In genomic region chr12:40105515-40106201, GRCh38 we compare ENCODE assay signal across 8 cellular contexts. TPM values are rescaled to one million over a fixed set of nuclear protein-coding genes. Genes with fewer than 3 reads are reported as not detected.
DNase-seq lines count a peak whose midpoint lies in the region; ATAC-seq, FAIRE-seq and TF ChIP-seq lines count a peak whose summit lies in the region.

SLC2A13 (minus strand) TSS chr12:40106081; CDS start chr12:40105808, 273 bp downstream.

- CTCF ChIA-PET in HCT116 (lab: Charles Lee): interaction anchor here (0.8 to 1.9 kb wide), 2 partner anchors 9 to 94 kb away, joined by 3 to 5 read pairs; no protein-coding TSS in a partner anchor

- H3K27ac ChIP-seq in HCT116 (ENCODE audit: low read depth, low read length) (peak within 1 kb of the TSS; percentile 50; the same call in 1 of the 2 replicates), hepatocyte (peak within 1 kb of the TSS; percentile 75)

- WGBS in hepatocyte (ENCODE audit: low lambda C conversion rate, missing lambda C conversion rate): under 1% methylated on average over 44 of the region's 97 CpGs

- peak within 1 kb of the TSS; percentile 61 to 75 for H3K4me3 ChIP-seq in HCT116 (replicated peaks in 1 of 2; ENCODE audit: low read depth in 1 of 2, low read length in 2 of 2)
- H3K4me3 ChIP-seq in MG63: peak within 1 kb of the TSS; percentile 50
- peak within 1 kb of the TSS; percentile 98 for H3K4me3 ChIP-seq in hepatocyte

- peak; percentile 80 for FAIRE-seq in GM12891 (lab: Jason Lieb, UNC)

- no peaks in the 10 kb centered on the region for H3K27me3 ChIP-seq in HCT116 (ENCODE audit: insufficient read depth, low read length)
- H3K27me3 ChIP-seq in MG63: no peaks in the 10 kb centered on the region
- H3K27me3 ChIP-seq in hepatocyte: no peaks in the 10 kb centered on the region

- ATAC-seq in HCT116: peak; percentile 88

- peak within 1 kb of the TSS; percentile 65 for H3K9ac ChIP-seq in HCT116 (ENCODE audit: low read length)

- no peaks in the 10 kb centered on the region for H3K36me3 ChIP-seq in HCT116 (ENCODE audit: control insufficient read depth in 1 of 2, insufficient read depth in 2 of 2, low read length in 2 of 2)
- no peaks in the 10 kb centered on the region for H3K36me3 ChIP-seq in MG63
- H3K36me3 ChIP-seq in hepatocyte (replicated peaks; ENCODE audit: insufficient read depth, low read depth): no peaks in the 10 kb centered on the region

- H3K4me1 ChIP-seq in HCT116 (ENCODE audit: control insufficient read depth in 1 of 2, insufficient read depth in 2 of 2, low read length in 2 of 2): peaks cover 7 to 25% of the 10 kb centered on the region in 2 experiments; a peak in 3 of 4 replicates
- H3K4me1 ChIP-seq in hepatocyte (ENCODE audit: insufficient read depth): peaks cover 15% of the 10 kb centered on the region

- H3K9me2 ChIP-seq in HCT116 (ENCODE audit: insufficient read depth) (no peaks in the 10 kb centered on the region), hepatocyte (replicated peaks; ENCODE audit: insufficient read depth) (no peaks in the 10 kb centered on the region)

- no peak for TF ChIP-seq RAD21 in HCT116 (IDR thresholded peaks at IDR 0.05; ENCODE audit: low read depth)

- H3K9me3 ChIP-seq in HCT116 (ENCODE audit: control insufficient read depth in 1 of 2, insufficient read depth in 1 of 2, low read depth in 1 of 2, low read length in 2 of 2): no peaks in the 10 kb centered on the region
- H3K9me3 ChIP-seq in MG63: no peaks in the 10 kb centered on the region
- H3K9me3 ChIP-seq in hepatocyte (ENCODE audit: low read depth): no peaks in the 10 kb centered on the region

- RAD21 ChIA-PET in HCT116 (lab: Charles Lee; ENCODE audit: low non-redundant PET in 1 of 2, low total read pairs in 2 of 2, uncharacterized antibody in 2 of 2, unreplicated experiment in 2 of 2): interaction anchor here in 1 of 2 experiments (1.2 kb wide), 1 partner anchor 94 kb away, joined by 4 read pairs; no protein-coding TSS in a partner anchor

- H3K4me2 ChIP-seq in HCT116 (ENCODE audit: low read length) (peak within 1 kb of the TSS; percentile 93), hepatocyte (peak within 1 kb of the TSS; percentile 97)

- no peak for TF ChIP-seq CTCF in HCT116 (IDR thresholded peaks at IDR 0.05 in 2 of 3, conservative IDR thresholded peaks at IDR 0.05 in 1 of 3; ENCODE audit: borderline replicate concordance in 1 of 3, insufficient read depth in 1 of 3, low read depth in 2 of 3, low read length in 2 of 3)
- TF ChIP-seq CTCF in hepatocyte (IDR thresholded peaks at IDR 0.05; ENCODE audit: poor library complexity): no peak

- no TSS peak for BruUV-seq in HCT116 (replicated peaks; lab: Mats Ljungman, UMichigan)

- peak within 1 kb of the TSS; percentile 85 for H2AFZ ChIP-seq in HCT116 (ENCODE audit: low read depth, low read length, poor library complexity, severe bottlenecking)
- peak within 1 kb of the TSS; percentile 98 for H2AFZ ChIP-seq in hepatocyte

- POLR2A ChIA-PET in HCT116 (lab: Charles Lee): no interaction called here

- DNase-seq in GM12891 (ENCODE audit: insufficient read length, low spot score): peak; percentile 79
- DNase-seq in HCT116 (ENCODE audit: low read depth, low spot score): peak; percentile 18
- peak; percentile 61 for DNase-seq in MG63
- DNase-seq in T-helper 2 cell: peak; percentile 51 to 76 (median 67)
- DNase-seq in anterior cingulate cortex (lab: John Stamatoyannopoulos, UW): peak in 54 of 58 donors; percentile 19 to 82 (median 67)
- peak; percentile 93 for DNase-seq in hepatocyte (ENCODE audit: low spot score)
- DNase-seq in retina: peak; percentile 87
- no peak for DNase-seq in cortex of kidney (lab: John Stamatoyannopoulos, UW)

- intact Hi-C loops in HCT116 (cut with micrococcal nuclease): loop anchor here (2.0 kb wide), 1 partner anchor 519 kb away; no protein-coding TSS in a partner anchor

- H4K20me1 ChIP-seq in HCT116 (ENCODE audit: insufficient read depth) (no peaks in the 10 kb centered on the region), hepatocyte (ENCODE audit: insufficient read depth, poor library complexity, severe bottlenecking) (peaks cover 6% of the 10 kb centered on the region)

- TF ChIP-seq POLR2A in GM12891 (IDR thresholded peaks at IDR 0.05; ENCODE audit: low read depth, low read length): no peak
- no peak for TF ChIP-seq POLR2A in HCT116 (IDR thresholded peaks at IDR 0.05; ENCODE audit: borderline replicate concordance, extremely low read depth, insufficient read depth, insufficient read length)

- H3K79me2 ChIP-seq in HCT116 (ENCODE audit: insufficient read depth, low read length) (peaks cover 14% of the 10 kb centered on the region; the same call in 1 of the 2 replicates), hepatocyte (peaks cover 43% of the 10 kb centered on the region)

TF ChIP-seq in GM12891, 5 proteins besides CTCF, POLR2A, EP300 and RAD21:
- TF ChIP-seq TAF1 (IDR thresholded peaks at IDR 0.05; ENCODE audit: low read depth, low read length): no peak
- TF ChIP-seq SPI1 (IDR thresholded peaks at IDR 0.05; ENCODE audit: low read depth, low read length): no peak
- no peak for TF ChIP-seq PAX5 (IDR thresholded peaks at IDR 0.05; ENCODE audit: insufficient read depth, low read length, severe bottlenecking)
- no peak for TF ChIP-seq POLR2AphosphoS5 (IDR thresholded peaks at IDR 0.05; ENCODE audit: low read depth, low read length)
- TF ChIP-seq POU2F2 (IDR thresholded peaks at IDR 0.05; ENCODE audit: low read depth, low read length): no peak
TF ChIP-seq in GM12891: peak in this region for 0.

TF ChIP-seq in HCT116, 20 proteins besides CTCF, POLR2A, EP300 and RAD21:
- TF ChIP-seq CBX3 (IDR thresholded peaks at IDR 0.05; ENCODE audit: low read depth) (no peak), ATF3 (IDR thresholded peaks at IDR 0.05) (no peak), EZH2phosphoT487 (IDR thresholded peaks at IDR 0.05; ENCODE audit: borderline replicate concordance) (no peak), ELF1 (IDR thresholded peaks at IDR 0.05; ENCODE audit: borderline replicate concordance, low read depth) (no peak), EGR1 (IDR thresholded peaks at IDR 0.05; ENCODE audit: low read depth) (no peak), FOSL1 (IDR thresholded peaks at IDR 0.05; ENCODE audit: low read depth) (no peak), ZFX (IDR thresholded peaks at IDR 0.05) (peak; percentile 33; the same call in 1 of the 2 replicates), ZNF274 (IDR thresholded peaks at IDR 0.05; ENCODE audit: low read depth, low read length) (no peak), POLR2AphosphoS5 (IDR thresholded peaks at IDR 0.05; ENCODE audit: low read depth, low read length) (peak; percentile 67), CEBPB (IDR thresholded peaks at IDR 0.05; ENCODE audit: low read depth) (no peak)

RNA-seq across cellular contexts. Expression of gene SLC2A13, which starts in this region (rescaled TPM):
- polyA plus RNA-seq in GM12891 (2012; ENCODE audit: low read depth, missing spikeins): 0.10 TPM
- total RNA-seq in HCT116 (2021; ENCODE audit: unreplicated experiment): 6.8 TPM
- polyA plus RNA-seq in HCT116 (2012): 1.1 and 1.6 TPM in 2 replicates
- 0.66 and 0.96 TPM in 2 replicates for total RNA-seq in MG63 (2014; rRNA removed; shearing (Covaris generic); ENCODE audit: low replicate concordance)
- total RNA-seq in hepatocyte: 20.0 and 21.1 TPM in 2 replicates
- polyA plus RNA-seq in hepatocyte: 8.4 and 12.1 TPM in 2 replicates

Comparison
In these comparisons a context has a peak if more than half of its experiments do, and no peak if none do; other contexts are left out.
1. Peak in DNase-seq and H3K4me3 ChIP-seq in MG63; RNA of the gene not detected or under 1 TPM.